ENCODE assay signal across 2 cellular contexts in the genomic region with DNA sequence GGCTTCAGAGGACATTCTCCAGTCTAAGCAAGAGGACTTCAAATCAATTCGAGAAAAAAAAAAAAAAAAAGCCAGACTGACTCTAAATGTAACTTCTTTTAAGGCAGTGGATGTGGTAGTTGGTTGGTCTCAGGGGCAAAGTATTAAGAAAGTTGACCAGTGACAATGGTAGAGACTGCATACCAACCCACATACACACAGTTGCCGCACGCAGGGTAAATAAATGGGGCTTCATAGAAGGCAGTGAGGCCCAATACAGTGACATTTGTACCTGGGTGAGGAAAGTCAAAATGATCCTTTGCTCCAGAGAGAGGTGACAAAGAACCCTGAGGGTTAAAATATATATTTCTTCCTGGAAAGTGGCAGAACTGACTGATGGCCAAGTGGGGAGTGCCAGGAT.
TF ChIP-seq lines count a peak whose summit lies in the region.

No MANE protein-coding gene starts in this region.

TF ChIP-seq in A549, 52 proteins besides CTCF, POLR2A, EP300 and RAD21 (continued from another document):
- TF ChIP-seq FOSL2 (IDR thresholded peaks at IDR 0.05) (no peak), FOSL2 (CRISPR knock-in tag; IDR thresholded peaks at IDR 0.05) (no peak), MAFK (IDR thresholded peaks at IDR 0.05; ENCODE audit: partially characterized antibody) (no peak), NR3C1 (IDR thresholded peaks at IDR 0.05) (no peak), FOXS1 (CRISPR knock-in tag; IDR thresholded peaks at IDR 0.05) (no peak), NPAS2 (CRISPR knock-in tag; IDR thresholded peaks at IDR 0.05; ENCODE audit: borderline replicate concordance) (no peak), SREBF2 (IDR thresholded peaks at IDR 0.05) (no peak), FOSB (CRISPR knock-in tag; IDR thresholded peaks at IDR 0.05) (no peak), CEBPB (IDR thresholded peaks at IDR 0.05) (no peak), ESRRA (IDR thresholded peaks at IDR 0.05; ENCODE audit: borderline replicate concordance, low read length) (no peak), CBX8 (IDR thresholded peaks at IDR 0.05) (no peak), MAZ (IDR thresholded peaks at IDR 0.05; ENCODE audit: borderline replicate concordance, low read depth, low read length) (no peak)
- TF ChIP-seq, protein P1, sequence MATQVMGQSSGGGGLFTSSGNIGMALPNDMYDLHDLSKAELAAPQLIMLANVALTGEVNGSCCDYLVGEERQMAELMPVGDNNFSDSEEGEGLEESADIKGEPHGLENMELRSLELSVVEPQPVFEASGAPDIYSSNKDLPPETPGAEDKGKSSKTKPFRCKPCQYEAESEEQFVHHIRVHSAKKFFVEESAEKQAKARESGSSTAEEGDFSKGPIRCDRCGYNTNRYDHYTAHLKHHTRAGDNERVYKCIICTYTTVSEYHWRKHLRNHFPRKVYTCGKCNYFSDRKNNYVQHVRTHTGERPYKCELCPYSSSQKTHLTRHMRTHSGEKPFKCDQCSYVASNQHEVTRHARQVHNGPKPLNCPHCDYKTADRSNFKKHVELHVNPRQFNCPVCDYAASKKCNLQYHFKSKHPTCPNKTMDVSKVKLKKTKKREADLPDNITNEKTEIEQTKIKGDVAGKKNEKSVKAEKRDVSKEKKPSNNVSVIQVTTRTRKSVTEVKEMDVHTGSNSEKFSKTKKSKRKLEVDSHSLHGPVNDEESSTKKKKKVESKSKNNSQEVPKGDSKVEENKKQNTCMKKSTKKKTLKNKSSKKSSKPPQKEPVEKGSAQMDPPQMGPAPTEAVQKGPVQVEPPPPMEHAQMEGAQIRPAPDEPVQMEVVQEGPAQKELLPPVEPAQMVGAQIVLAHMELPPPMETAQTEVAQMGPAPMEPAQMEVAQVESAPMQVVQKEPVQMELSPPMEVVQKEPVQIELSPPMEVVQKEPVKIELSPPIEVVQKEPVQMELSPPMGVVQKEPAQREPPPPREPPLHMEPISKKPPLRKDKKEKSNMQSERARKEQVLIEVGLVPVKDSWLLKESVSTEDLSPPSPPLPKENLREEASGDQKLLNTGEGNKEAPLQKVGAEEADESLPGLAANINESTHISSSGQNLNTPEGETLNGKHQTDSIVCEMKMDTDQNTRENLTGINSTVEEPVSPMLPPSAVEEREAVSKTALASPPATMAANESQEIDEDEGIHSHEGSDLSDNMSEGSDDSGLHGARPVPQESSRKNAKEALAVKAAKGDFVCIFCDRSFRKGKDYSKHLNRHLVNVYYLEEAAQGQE (IDR thresholded peaks at IDR 0.05), result no peak
- TF ChIP-seq, protein P2, sequence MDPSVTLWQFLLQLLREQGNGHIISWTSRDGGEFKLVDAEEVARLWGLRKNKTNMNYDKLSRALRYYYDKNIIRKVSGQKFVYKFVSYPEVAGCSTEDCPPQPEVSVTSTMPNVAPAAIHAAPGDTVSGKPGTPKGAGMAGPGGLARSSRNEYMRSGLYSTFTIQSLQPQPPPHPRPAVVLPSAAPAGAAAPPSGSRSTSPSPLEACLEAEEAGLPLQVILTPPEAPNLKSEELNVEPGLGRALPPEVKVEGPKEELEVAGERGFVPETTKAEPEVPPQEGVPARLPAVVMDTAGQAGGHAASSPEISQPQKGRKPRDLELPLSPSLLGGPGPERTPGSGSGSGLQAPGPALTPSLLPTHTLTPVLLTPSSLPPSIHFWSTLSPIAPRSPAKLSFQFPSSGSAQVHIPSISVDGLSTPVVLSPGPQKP (IDR thresholded peaks at IDR 0.05; ENCODE audit: low read depth, low read length), result no peak

TF ChIP-seq in IMR-90, 13 proteins besides CTCF, POLR2A, EP300 and RAD21 (continued from another document):
- TF ChIP-seq MAFK (IDR thresholded peaks at IDR 0.05; ENCODE audit: low read depth, low read length), result no peak
- no peak for TF ChIP-seq CEBPB (IDR thresholded peaks at IDR 0.05; ENCODE audit: low read depth, low read length)
- TF ChIP-seq FOS (IDR thresholded peaks at IDR 0.05; ENCODE audit: low read depth, low read length), result no peak
- TF ChIP-seq, protein P3, sequence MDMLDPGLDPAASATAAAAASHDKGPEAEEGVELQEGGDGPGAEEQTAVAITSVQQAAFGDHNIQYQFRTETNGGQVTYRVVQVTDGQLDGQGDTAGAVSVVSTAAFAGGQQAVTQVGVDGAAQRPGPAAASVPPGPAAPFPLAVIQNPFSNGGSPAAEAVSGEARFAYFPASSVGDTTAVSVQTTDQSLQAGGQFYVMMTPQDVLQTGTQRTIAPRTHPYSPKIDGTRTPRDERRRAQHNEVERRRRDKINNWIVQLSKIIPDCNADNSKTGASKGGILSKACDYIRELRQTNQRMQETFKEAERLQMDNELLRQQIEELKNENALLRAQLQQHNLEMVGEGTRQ (IDR thresholded peaks at IDR 0.05; ENCODE audit: low read depth, low read length), result no peak
- TF ChIP-seq NFE2L2 (IDR thresholded peaks at IDR 0.05; ENCODE audit: low read depth, low read length), result no peak
- TF ChIP-seq SMC3 (IDR thresholded peaks at IDR 0.05; ENCODE audit: low read depth, low read length), result no peak
- no peak for TF ChIP-seq MXI1 (IDR thresholded peaks at IDR 0.05; ENCODE audit: borderline replicate concordance, low read depth, low read length)
- no peak for TF ChIP-seq CHD1 (IDR thresholded peaks at IDR 0.05; ENCODE audit: low read depth, low read length)
- TF ChIP-seq RFX5 (IDR thresholded peaks at IDR 0.05; ENCODE audit: low read depth, low read length), result no peak
- TF ChIP-seq, protein P2 (IDR thresholded peaks at IDR 0.05; ENCODE audit: borderline replicate concordance, low read depth, low read length), result no peak
